In genomic region chr9:77649109-77649812, GRCh38 we compare ENCODE assay signal across 8 cellular contexts. TPM values are rescaled to one million over a fixed set of nuclear protein-coding genes. Genes with fewer than 3 reads are reported as not detected.
DNase-seq lines count a peak whose midpoint lies in the region; ATAC-seq lines count a peak whose summit lies in the region.

No MANE protein-coding gene starts in this region.

- H3K27ac Mint-ChIP-seq in activated naive CD4-positive, alpha-beta T cell treated with anti-CD3 and anti-CD28 coated beads, Interleukin-2, amount 50 U/mL, for 24 hours, result no peak overlapping the region
- no peak overlapping the region for H3K27ac Mint-ChIP-seq in activated CD8-positive, alpha-beta T cell treated with anti-CD3 and anti-CD28 coated beads, Interleukin-2, amount 10 ng/mL, durations not matched to agents 7 days and 5 days

- H3K4me3 ChIP-seq in iPS DF 6.9 (ENCODE audit: low read length) (peak overlapping the region; percentile 62; the same call in 1 of the 2 replicates), stomach smooth muscle (ENCODE audit: low read length in 2 of 2) (peak overlapping the region; percentile 66 to 80)

- WGBS in iPS DF 6.9 (ENCODE audit: insufficient coverage, insufficient read length), result no CpG with 5 or more reads among the region's 10 CpGs

- DNase-seq in activated naive CD4-positive, alpha-beta T cell treated with Interleukin-2 at 50 U/mL for 16 hours, result no peak
- no peak for DNase-seq in activated CD8-positive, alpha-beta T cell treated with anti-CD3 and anti-CD28 coated beads, Interleukin-2, amount 10 ng/mL, durations not matched to agents 7 days and 5 days
- DNase-seq in iPS DF 6.9 (ENCODE audit: low read depth, low spot score), result no peak

- H3K9ac ChIP-seq in stomach smooth muscle (ENCODE audit: low read length in 2 of 2), result no peak overlapping the region

- H3K4me1 Mint-ChIP-seq in activated naive CD4-positive, alpha-beta T cell treated with anti-CD3 and anti-CD28 coated beads, Interleukin-2, amount 50 U/mL, for 24 hours, result peaks cover 16% of the 10 kb centered on the region
- peaks cover 8% of the 10 kb centered on the region for H3K4me1 Mint-ChIP-seq in activated CD8-positive, alpha-beta T cell treated with anti-CD3 and anti-CD28 coated beads, Interleukin-2, amount 10 ng/mL, durations not matched to agents 7 days and 5 days (ENCODE audit: low read depth)

- H3K4me1 ChIP-seq in iPS DF 6.9 (ENCODE audit: control insufficient read depth, insufficient read depth, low read length) (peaks cover 3% of the 10 kb centered on the region; the same call in 1 of the 2 replicates), stomach smooth muscle (ENCODE audit: control insufficient read depth, insufficient read depth, low read length) (peaks cover 16% of the 10 kb centered on the region)

- POLR2A ChIA-PET in activated CD8-positive, alpha-beta T cell treated with anti-CD3 and anti-CD28 coated beads, Interleukin-2, amount 10 ng/mL, durations not matched to agents 7 days and 5 days (lab: Charles Lee), result no interaction called here

- H3K36me3 ChIP-seq in iPS DF 6.9 (ENCODE audit: control insufficient read depth, insufficient read depth, low read length) (no peaks in the 10 kb centered on the region), stomach smooth muscle (ENCODE audit: control insufficient read depth in 2 of 2, insufficient read depth in 2 of 2, low read length in 2 of 2) (no peaks in the 10 kb centered on the region)

- H3K27me3 ChIP-seq in iPS DF 6.9 (ENCODE audit: control insufficient read depth, insufficient read depth, low read length) (peaks cover 5% of the 10 kb centered on the region; the same call in 1 of the 2 replicates), stomach smooth muscle (ENCODE audit: control insufficient read depth in 1 of 2, insufficient read depth in 2 of 2, low read length in 2 of 2) (peaks cover 3 to 17% of the 10 kb centered on the region in 2 donors)

- peaks cover 27% of the 10 kb centered on the region for H3K27me3 Mint-ChIP-seq in activated naive CD4-positive, alpha-beta T cell treated with anti-CD3 and anti-CD28 coated beads, Interleukin-2, amount 50 U/mL, for 24 hours
- peaks cover 51% of the 10 kb centered on the region for H3K27me3 Mint-ChIP-seq in activated CD8-positive, alpha-beta T cell treated with anti-CD3 and anti-CD28 coated beads, Interleukin-2, amount 10 ng/mL, durations not matched to agents 7 days and 5 days (ENCODE audit: low read depth)

- no peak overlapping the region for H3K27ac ChIP-seq in iPS DF 6.9 (ENCODE audit: low read length)
- no peak overlapping the region for H3K27ac ChIP-seq in stomach smooth muscle (ENCODE audit: low read length)

- no peak for ATAC-seq in activated CD8-positive, alpha-beta T cell treated with anti-CD3 and anti-CD28 coated beads, Interleukin-2, amount 10 ng/mL, durations not matched to agents 7 days and 5 days
- ATAC-seq in GM18520 (IDR thresholded peaks at IDR 0.05; ENCODE audit: unreplicated experiment) (no peak), GM21786 (IDR thresholded peaks at IDR 0.05; ENCODE audit: unreplicated experiment) (no peak), GM18498 (IDR thresholded peaks at IDR 0.05; ENCODE audit: unreplicated experiment) (no peak)

- peak overlapping the region; percentile 3 for H3K4me3 Mint-ChIP-seq in activated naive CD4-positive, alpha-beta T cell treated with anti-CD3 and anti-CD28 coated beads, Interleukin-2, amount 50 U/mL, for 24 hours
- H3K4me3 Mint-ChIP-seq in activated CD8-positive, alpha-beta T cell treated with anti-CD3 and anti-CD28 coated beads, Interleukin-2, amount 10 ng/mL, durations not matched to agents 7 days and 5 days, result peak overlapping the region; percentile 38

- H3K36me3 Mint-ChIP-seq in activated naive CD4-positive, alpha-beta T cell treated with anti-CD3 and anti-CD28 coated beads, Interleukin-2, amount 50 U/mL, for 24 hours, result no peaks in the 10 kb centered on the region
- peaks cover 2% of the 10 kb centered on the region for H3K36me3 Mint-ChIP-seq in activated CD8-positive, alpha-beta T cell treated with anti-CD3 and anti-CD28 coated beads, Interleukin-2, amount 10 ng/mL, durations not matched to agents 7 days and 5 days (ENCODE audit: low read depth)

- H3K9me3 Mint-ChIP-seq in activated naive CD4-positive, alpha-beta T cell treated with anti-CD3 and anti-CD28 coated beads, Interleukin-2, amount 50 U/mL, for 24 hours, result no peaks in the 10 kb centered on the region
- H3K9me3 Mint-ChIP-seq in activated CD8-positive, alpha-beta T cell treated with anti-CD3 and anti-CD28 coated beads, Interleukin-2, amount 10 ng/mL, durations not matched to agents 7 days and 5 days (ENCODE audit: insufficient read depth), result no peaks in the 10 kb centered on the region

- H3K9me3 ChIP-seq in iPS DF 6.9 (ENCODE audit: control insufficient read depth, insufficient read depth, low read length) (no peaks in the 10 kb centered on the region), stomach smooth muscle (ENCODE audit: control insufficient read depth in 2 of 2, low read length in 2 of 2) (no peaks in the 10 kb centered on the region)

- CTCF ChIA-PET in activated CD8-positive, alpha-beta T cell treated with anti-CD3 and anti-CD28 coated beads, Interleukin-2, amount 10 ng/mL, durations not matched to agents 7 days and 5 days (lab: Charles Lee), result interaction anchor here (1.2 kb wide), 2 partner anchors 216 to 386 kb away, joined by 3 read pairs; no protein-coding TSS in a partner anchor

RNA-seq across cellular contexts. Expression of gene GNA14, which starts 1.1 kb away (rescaled TPM):
- total RNA-seq in activated CD8-positive, alpha-beta T cell treated with anti-CD3 and anti-CD28 coated beads, Interleukin-2, amount 10 ng/mL, durations not matched to agents 7 days and 5 days, result not detected
